ENCODE assay signal across 14 cellular contexts in genomic region chr7:98569606-98570337, GRCh38. TPM values are rescaled to one million over a fixed set of nuclear protein-coding genes. Genes with fewer than 3 reads are reported as not detected.
A peak's percentile ranks its signal among the peaks of the same experiment; 100 is the strongest.
DNase-seq lines count a peak whose midpoint lies in the region; ATAC-seq and TF ChIP-seq lines count a peak whose summit lies in the region.
"Had no signal": no experiment of that assay in that cellular context is flagged by ENCODE, and none has a peak within 500 bp of the region (broad histone marks: within the 10 kb centered on the region; RNA-seq: fewer than 3 reads in every experiment).

No MANE protein-coding gene starts in this region.

- no peaks in the 10 kb centered on the region for H3K27me3 Mint-ChIP-seq in activated CD4-positive, alpha-beta memory T cell treated with anti-CD3 and anti-CD28 coated beads, Interleukin-2, amount 10 ng/mL, durations not matched to agents 7 days and 5 days

- peaks cover 14% of the 10 kb centered on the region for H3K4me1 ChIP-seq in body of pancreas

- POLR2A ChIA-PET in activated CD4-positive, alpha-beta memory T cell treated with anti-CD3 and anti-CD28 coated beads, Interleukin-2, amount 10 ng/mL, durations not matched to agents 7 days and 5 days (lab: Charles Lee) = no interaction called here

- CTCF ChIA-PET in activated CD4-positive, alpha-beta memory T cell treated with anti-CD3 and anti-CD28 coated beads, Interleukin-2, amount 10 ng/mL, durations not matched to agents 7 days and 5 days (lab: Charles Lee) = no interaction called here

- no peaks in the 10 kb centered on the region for H3K4me1 Mint-ChIP-seq in activated CD4-positive, alpha-beta memory T cell treated with anti-CD3 and anti-CD28 coated beads, Interleukin-2, amount 10 ng/mL, durations not matched to agents 7 days and 5 days
- H3K4me1 Mint-ChIP-seq: activated T-helper 17 cell treated with anti-CD3 and anti-CD28 coated beads, Interleukin-2, amount 50 U/mL, for 72 hours had no signal

- peak overlapping the region in 2 of 4 donors; percentile 55 to 68 for H3K27ac ChIP-seq in body of pancreas
- H3K27ac ChIP-seq in temporal lobe (ENCODE audit: low read depth, low read length) = peak overlapping the region; percentile 81
- H3K27ac ChIP-seq: hepatocyte had no signal

- H3K4me3 ChIP-seq in body of pancreas = no peak overlapping the region
- H3K4me3 ChIP-seq: hepatocyte had no signal

- no peak overlapping the region for H3K27ac Mint-ChIP-seq in activated CD4-positive, alpha-beta memory T cell treated with anti-CD3 and anti-CD28 coated beads, Interleukin-2, amount 10 ng/mL, durations not matched to agents 7 days and 5 days
- H3K27ac Mint-ChIP-seq: activated T-helper 17 cell treated with anti-CD3 and anti-CD28 coated beads, Interleukin-2, amount 50 U/mL, for 72 hours; stimulated activated naive CD8-positive, alpha-beta T cell treated with anti-CD3 and anti-CD28 coated beads, Interleukin-15, Interleukin-2, amounts not matched to agents 100 ng/mL and 50 ng/mL, for 24 hours; WTC11 had no signal

- TF ChIP-seq CTCF in body of pancreas (IDR thresholded peaks at IDR 0.05) = no peak

- ATAC-seq in body of pancreas (peak; percentile 91), left colon (peak; percentile 36)
- ATAC-seq: activated T-helper 17 cell treated with anti-CD3 and anti-CD28 coated beads, Interleukin-2, amount 50 U/mL, for 72 hours; WTC11 had no signal

- no peaks in the 10 kb centered on the region for H3K9me3 ChIP-seq in body of pancreas

- TF ChIP-seq POLR2A in body of pancreas (IDR thresholded peaks at IDR 0.05) = no peak

- peaks cover 3% of the 10 kb centered on the region for H3K9me3 Mint-ChIP-seq in activated CD4-positive, alpha-beta memory T cell treated with anti-CD3 and anti-CD28 coated beads, Interleukin-2, amount 10 ng/mL, durations not matched to agents 7 days and 5 days

- intact Hi-C loops in body of pancreas (cut with DNase I) (no loop called here), left colon (cut with DNase I, micrococcal nuclease) (no loop called here)

- H3K4me3 Mint-ChIP-seq in activated CD4-positive, alpha-beta memory T cell treated with anti-CD3 and anti-CD28 coated beads, Interleukin-2, amount 10 ng/mL, durations not matched to agents 7 days and 5 days = no peak overlapping the region
- H3K4me3 Mint-ChIP-seq: activated T-helper 17 cell treated with anti-CD3 and anti-CD28 coated beads, Interleukin-2, amount 50 U/mL, for 72 hours; stimulated activated naive CD8-positive, alpha-beta T cell treated with anti-CD3 and anti-CD28 coated beads, Interleukin-15, Interleukin-2, amounts not matched to agents 100 ng/mL and 50 ng/mL, for 24 hours; WTC11 had no signal

- H3K36me3 Mint-ChIP-seq in activated CD4-positive, alpha-beta memory T cell treated with anti-CD3 and anti-CD28 coated beads, Interleukin-2, amount 10 ng/mL, durations not matched to agents 7 days and 5 days (ENCODE audit: low read depth) = no peaks in the 10 kb centered on the region

- H3K36me3 ChIP-seq in body of pancreas (replicated peaks in 1 of 2; ENCODE audit: insufficient read depth in 1 of 2, low read depth in 2 of 2) = no peaks in the 10 kb centered on the region

- peak; percentile 43 for DNase-seq in NCI-H2029 treated with DMSO at 0.1 percent for 48 hours (lab: John Stamatoyannopoulos, UW)
- no peak for DNase-seq in NCI-H2029 (lab: John Stamatoyannopoulos, UW)
- DNase-seq in body of pancreas = peak; percentile 55 to 76 (median 66)
- DNase-seq in left colon = peak in 1 of 2 donors; percentile 30
- DNase-seq in activated CD4-positive, alpha-beta memory T cell treated with anti-CD3 and anti-CD28 coated beads, Interleukin-2, amount 10 ng/mL, durations not matched to agents 7 days and 5 days = no peak
- DNase-seq in stimulated activated CD4-positive, alpha-beta T cell treated with anti-CD3 and anti-CD28 coated beads, Interleukin-1b, Interleukin-23, amount 100 ng/mL, for 48 hours = no peak
- no peak for DNase-seq in T-helper 1 cell
- DNase-seq: cortex of kidney; stimulated activated CD4-positive, alpha-beta T cell treated with anti-CD3 and anti-CD28 coated beads, Interleukin-15, amount 100 ng/mL, for 24 hours had no signal

- 29 to 35% methylated on average over 22 to 24 of the region's 24 CpGs for WGBS in body of pancreas, 2 donors

- H3K27me3 ChIP-seq in body of pancreas = no peaks in the 10 kb centered on the region
- H3K27me3 ChIP-seq: hepatocyte had no signal

RNA-seq across cellular contexts. Expression of gene NPTX2, which starts 47.3 kb away (rescaled TPM):
- total RNA-seq in body of pancreas (10 to 100 TPM; 18.4 to 37.2 TPM), left colon (1 to 10 TPM; 2.1 to 5.9 TPM), temporal lobe (6.1 TPM)
- not detected for total RNA-seq in activated CD4-positive, alpha-beta memory T cell treated with anti-CD3 and anti-CD28 coated beads, Interleukin-2, amount 10 ng/mL, durations not matched to agents 7 days and 5 days
- total RNA-seq: activated T-helper 17 cell treated with anti-CD3 and anti-CD28 coated beads, Interleukin-2, amount 50 U/mL, for 72 hours had no signal

Comparison
In these comparisons a context has a peak if more than half of its experiments do, and no peak if none do; other contexts are left out.
1. DNase-seq: peak in NCI-H2029 treated with DMSO at 0.1 percent for 48 hours (single experiment) and body of pancreas (4 of 4); none in NCI-H2029 (single experiment), activated CD4-positive, alpha-beta memory T cell treated with anti-CD3 and anti-CD28 coated beads, Interleukin-2, amount 10 ng/mL, durations not matched to agents 7 days and 5 days (single experiment), stimulated activated CD4-positive, alpha-beta T cell treated with anti-CD3 and anti-CD28 coated beads, Interleukin-1b, Interleukin-23, amount 100 ng/mL, for 48 hours (single experiment) and T-helper 1 cell (0 of 5).